Comparison of ENCODE assay signal across 10 cellular contexts in the genomic region with DNA sequence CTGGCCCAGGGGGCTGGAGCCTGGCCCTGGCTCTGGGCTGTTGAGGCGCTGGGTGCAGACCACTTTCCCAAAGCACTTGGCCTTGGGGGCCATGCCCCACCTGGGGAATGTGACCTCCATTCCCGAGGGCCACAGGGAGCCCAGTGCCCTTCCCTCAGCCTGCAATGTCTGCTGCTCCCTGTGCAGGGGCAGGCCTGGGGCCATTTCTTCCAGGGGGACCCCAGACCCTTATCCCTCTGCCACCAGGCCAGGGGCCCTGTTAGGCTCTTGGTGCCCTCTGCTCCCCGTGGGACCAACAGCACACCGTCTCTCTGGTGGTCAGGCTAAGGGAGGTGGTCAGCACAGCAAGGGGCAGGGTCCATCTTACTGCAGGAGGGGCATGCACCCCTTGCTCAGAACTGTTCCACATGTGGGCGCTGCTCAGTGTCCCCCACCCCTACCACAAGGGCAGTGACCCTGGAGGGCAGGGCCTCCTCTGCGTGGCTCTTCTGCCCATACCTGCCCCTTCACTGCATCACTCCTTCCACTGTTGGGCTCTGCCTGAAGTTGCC. TPM values are rescaled to one million over a fixed set of nuclear protein-coding genes. Genes with fewer than 3 reads are reported as not detected.
DNase-seq lines count a peak whose midpoint lies in the region; ATAC-seq and TF ChIP-seq lines count a peak whose summit lies in the region.
"Had no signal": no experiment of that assay in that cellular context is flagged by ENCODE, and none has a peak within 500 bp of the region (broad histone marks: within the 10 kb centered on the region; RNA-seq: fewer than 3 reads in every experiment).

No MANE protein-coding gene starts in this region.

- H3K9me3 Mint-ChIP-seq in natural killer cell: no peaks in the 10 kb centered on the region
- H3K9me3 Mint-ChIP-seq in natural killer cell treated with Interleukin-12 subunit alpha and Interleukin-12 subunit beta and Interleukin-15 and Interleukin-18, amount 100 ng/mL, for 72 hours: no peaks in the 10 kb centered on the region
- H3K9me3 Mint-ChIP-seq in chondrocyte (ENCODE audit: low read depth): no peaks in the 10 kb centered on the region
- no peaks in the 10 kb centered on the region for H3K9me3 Mint-ChIP-seq in naive thymus-derived CD4-positive, alpha-beta T cell
- no peaks in the 10 kb centered on the region for H3K9me3 Mint-ChIP-seq in activated T-cell treated with anti-CD3 and anti-CD28 coated beads, Interleukin-2, amount 50 U/mL, for 72 hours

- no peaks in the 10 kb centered on the region for H3K9me3 ChIP-seq in naive thymus-derived CD4-positive, alpha-beta T cell (ENCODE audit: control insufficient read depth in 2 of 3, low read length in 3 of 3)

- intact Hi-C loops in natural killer cell (cut with micrococcal nuclease): no loop called here
- intact Hi-C loops in naive thymus-derived CD4-positive, alpha-beta T cell (cut with micrococcal nuclease): no loop called here

- H3K4me3 Mint-ChIP-seq in natural killer cell (peak overlapping the region; percentile 13), chondrocyte (ENCODE audit: unreplicated experiment) (no peak overlapping the region)
- H3K4me3 Mint-ChIP-seq in natural killer cell treated with Interleukin-12 subunit alpha and Interleukin-12 subunit beta and Interleukin-15 and Interleukin-18, amount 100 ng/mL, for 72 hours: no peak overlapping the region
- H3K4me3 Mint-ChIP-seq in naive thymus-derived CD4-positive, alpha-beta T cell: peak overlapping the region in 4 of 10 donors; percentile 14 to 78 (median 44)
- H3K4me3 Mint-ChIP-seq in activated T-cell treated with anti-CD3 and anti-CD28 coated beads, Interleukin-2, amount 50 U/mL, for 72 hours: peak overlapping the region in 1 of 2 donors; percentile 59

- H3K36me3 Mint-ChIP-seq in natural killer cell: no peaks in the 10 kb centered on the region
- H3K36me3 Mint-ChIP-seq in natural killer cell treated with Interleukin-12 subunit alpha and Interleukin-12 subunit beta and Interleukin-15 and Interleukin-18, amount 100 ng/mL, for 72 hours: no peaks in the 10 kb centered on the region
- no peaks in the 10 kb centered on the region for H3K36me3 Mint-ChIP-seq in chondrocyte (ENCODE audit: low read depth)
- H3K36me3 Mint-ChIP-seq in naive thymus-derived CD4-positive, alpha-beta T cell: no peaks in the 10 kb centered on the region
- no peaks in the 10 kb centered on the region for H3K36me3 Mint-ChIP-seq in activated T-cell treated with anti-CD3 and anti-CD28 coated beads, Interleukin-2, amount 50 U/mL, for 72 hours (ENCODE audit: insufficient read depth in 2 of 2)

- ATAC-seq in natural killer cell (no peak), HG03025 (IDR thresholded peaks at IDR 0.05; ENCODE audit: low FRiP score, unreplicated experiment) (no peak)
- ATAC-seq in natural killer cell treated with Interleukin-12 subunit alpha and Interleukin-12 subunit beta and Interleukin-15 and Interleukin-18, amount 100 ng/mL, for 72 hours: no peak
- no peak for ATAC-seq in naive thymus-derived CD4-positive, alpha-beta T cell
- ATAC-seq in activated T-cell treated with anti-CD3 and anti-CD28 coated beads, Interleukin-2, amount 50 U/mL, for 72 hours (replicated peaks in 1 of 2): no peak

- H3K4me3 ChIP-seq in naive thymus-derived CD4-positive, alpha-beta T cell (ENCODE audit: low read length): no peak overlapping the region

- H3K27me3 ChIP-seq in naive thymus-derived CD4-positive, alpha-beta T cell (ENCODE audit: control insufficient read depth in 2 of 2, insufficient read depth in 2 of 2, low read length in 2 of 2): no peaks in the 10 kb centered on the region

- H3K27me3 Mint-ChIP-seq in natural killer cell (ENCODE audit: low read depth in 2 of 2): no peaks in the 10 kb centered on the region
- H3K27me3 Mint-ChIP-seq in natural killer cell treated with Interleukin-12 subunit alpha and Interleukin-12 subunit beta and Interleukin-15 and Interleukin-18, amount 100 ng/mL, for 72 hours: no peaks in the 10 kb centered on the region
- no peaks in the 10 kb centered on the region for H3K27me3 Mint-ChIP-seq in chondrocyte (ENCODE audit: low read depth)
- H3K27me3 Mint-ChIP-seq in naive thymus-derived CD4-positive, alpha-beta T cell: peaks cover 0 to 4% (median 0%) of the 10 kb centered on the region in 5 donors
- H3K27me3 Mint-ChIP-seq in activated T-cell treated with anti-CD3 and anti-CD28 coated beads, Interleukin-2, amount 50 U/mL, for 72 hours (ENCODE audit: low read depth): no peaks in the 10 kb centered on the region
- H3K27me3 Mint-ChIP-seq: activated CD4-positive, alpha-beta T cell treated with anti-CD3 and anti-CD28 coated beads for 36 hours had no signal

- CTCF ChIA-PET in naive thymus-derived CD4-positive, alpha-beta T cell (lab: Charles Lee): no interaction called here

- H3K4me1 ChIP-seq in naive thymus-derived CD4-positive, alpha-beta T cell (ENCODE audit: control insufficient read depth in 2 of 2, insufficient read depth in 2 of 2, low read length in 2 of 2): peaks cover 7 to 16% of the 10 kb centered on the region in 2 donors
- H3K4me1 ChIP-seq: foreskin keratinocyte had no signal

- no peak for DNase-seq in natural killer cell
- no peak for DNase-seq in natural killer cell treated with Interleukin-12 subunit alpha and Interleukin-12 subunit beta and Interleukin-15 and Interleukin-18, amount 100 ng/mL, for 72 hours (ENCODE audit: low spot score)
- DNase-seq in chondrocyte (ENCODE audit: low spot score): peak; percentile 81
- no peak for DNase-seq in naive thymus-derived CD4-positive, alpha-beta T cell
- DNase-seq in RPMI8226: no peak
- no peak for DNase-seq in activated T-cell treated with anti-CD3 and anti-CD28 coated beads, Interleukin-2, amount 50 U/mL, for 72 hours
- no peak for DNase-seq in NCI-H2196 (lab: John Stamatoyannopoulos, UW; ENCODE audit: unreplicated experiment)

- peak overlapping the region; percentile 56 for H3K27ac ChIP-seq in naive thymus-derived CD4-positive, alpha-beta T cell (ENCODE audit: low read depth, low read length)
- H3K27ac ChIP-seq: foreskin keratinocyte had no signal

- POLR2A ChIA-PET in naive thymus-derived CD4-positive, alpha-beta T cell (lab: Charles Lee): interaction anchor here (1.0 to 1.1 kb wide), 2 partner anchors 10 to 12 kb away, joined by 3 read pairs; no protein-coding TSS in a partner anchor

- peak overlapping the region in 1 of 2 donors; percentile 44 for H3K27ac Mint-ChIP-seq in natural killer cell
- no peak overlapping the region for H3K27ac Mint-ChIP-seq in natural killer cell treated with Interleukin-12 subunit alpha and Interleukin-12 subunit beta and Interleukin-15 and Interleukin-18, amount 100 ng/mL, for 72 hours
- H3K27ac Mint-ChIP-seq in chondrocyte (ENCODE audit: unreplicated experiment): no peak overlapping the region
- H3K27ac Mint-ChIP-seq in naive thymus-derived CD4-positive, alpha-beta T cell: peak overlapping the region in 6 of 9 donors; percentile 13 to 81 (median 54)
- no peak overlapping the region for H3K27ac Mint-ChIP-seq in activated T-cell treated with anti-CD3 and anti-CD28 coated beads, Interleukin-2, amount 50 U/mL, for 72 hours
- H3K27ac Mint-ChIP-seq: activated CD4-positive, alpha-beta T cell treated with anti-CD3 and anti-CD28 coated beads for 36 hours had no signal

- H3K4me1 Mint-ChIP-seq in natural killer cell: peaks cover 0 to 7% of the 10 kb centered on the region in 2 donors
- peaks cover 0 to 6% of the 10 kb centered on the region in 2 donors for H3K4me1 Mint-ChIP-seq in natural killer cell treated with Interleukin-12 subunit alpha and Interleukin-12 subunit beta and Interleukin-15 and Interleukin-18, amount 100 ng/mL, for 72 hours (ENCODE audit: low read depth in 2 of 2)
- H3K4me1 Mint-ChIP-seq in chondrocyte (ENCODE audit: low read depth): peaks cover 3% of the 10 kb centered on the region
- H3K4me1 Mint-ChIP-seq in naive thymus-derived CD4-positive, alpha-beta T cell: peaks cover 0 to 7% (median 0%) of the 10 kb centered on the region in 7 donors
- peaks cover 5% of the 10 kb centered on the region for H3K4me1 Mint-ChIP-seq in activated T-cell treated with anti-CD3 and anti-CD28 coated beads, Interleukin-2, amount 50 U/mL, for 72 hours (ENCODE audit: low read depth)

- TF ChIP-seq CTCF in natural killer cell (IDR thresholded peaks at IDR 0.05) (no peak), chondrocyte (IDR thresholded peaks at IDR 0.05) (no peak)

- no peaks in the 10 kb centered on the region for H3K36me3 ChIP-seq in naive thymus-derived CD4-positive, alpha-beta T cell (ENCODE audit: control insufficient read depth in 2 of 3, insufficient read depth in 3 of 3, low read length in 3 of 3)

RNA-seq across cellular contexts. Expression of a gene that starts 1.1 kb away (rescaled TPM):
- total RNA-seq in natural killer cell (under 1 TPM in 1 of 3 donors, not detected in 2; 0.41 TPM), chondrocyte (0.67 to 0.90 TPM (median 0.68 TPM) in 3 replicates)
- total RNA-seq in natural killer cell treated with Interleukin-12 subunit alpha and Interleukin-12 subunit beta and Interleukin-15 and Interleukin-18, amount 100 ng/mL, for 72 hours: under 1 TPM in 1 of 2 donors, not detected in 1; 0.43 TPM
- 1 to 10 TPM in 1 of 5 experiments, not detected in 4; 1.1 TPM for total RNA-seq in naive thymus-derived CD4-positive, alpha-beta T cell
- under 1 TPM in 1 of 2 donors, not detected in 1; 0.45 TPM for polyA plus RNA-seq in naive thymus-derived CD4-positive, alpha-beta T cell
- total RNA-seq in activated T-cell treated with anti-CD3 and anti-CD28 coated beads, Interleukin-2, amount 50 U/mL, for 72 hours: 1 to 10 TPM in 1 of 2 donors, under 1 TPM in 1; 0.88 to 1.0 TPM

RNA-seq across cellular contexts. Expression of a gene that starts 5.1 kb away (rescaled TPM):
- total RNA-seq in natural killer cell: 1 to 10 TPM; 2.1 to 3.9 (median 2.9) TPM
- 1 to 10 TPM in 1 of 2 donors, under 1 TPM in 1; 1.00 to 1.2 TPM for total RNA-seq in natural killer cell treated with Interleukin-12 subunit alpha and Interleukin-12 subunit beta and Interleukin-15 and Interleukin-18, amount 100 ng/mL, for 72 hours
- total RNA-seq in chondrocyte: 2.1 to 2.3 TPM (median 2.1 TPM) in 3 replicates
- total RNA-seq in naive thymus-derived CD4-positive, alpha-beta T cell: 1 to 10 TPM in 3 of 5 experiments, under 1 TPM in 1, not detected in 1; 0.94 to 2.5 (median 1.4) TPM
- polyA plus RNA-seq in naive thymus-derived CD4-positive, alpha-beta T cell: not detected
- total RNA-seq in activated T-cell treated with anti-CD3 and anti-CD28 coated beads, Interleukin-2, amount 50 U/mL, for 72 hours: 1 to 10 TPM; 1.8 TPM
- total RNA-seq: foreskin keratinocyte had no signal

RNA-seq across cellular contexts. Expression of a gene that starts 29.2 kb away (rescaled TPM):
- total RNA-seq in natural killer cell (100 to 1,000 TPM; 285 to 304 (median 289) TPM), chondrocyte (419 to 543 TPM (median 538 TPM) in 3 replicates)
- total RNA-seq in natural killer cell treated with Interleukin-12 subunit alpha and Interleukin-12 subunit beta and Interleukin-15 and Interleukin-18, amount 100 ng/mL, for 72 hours: 100 to 1,000 TPM; 361 to 446 TPM
- 100 to 1,000 TPM; 170 to 358 (median 246) TPM for total RNA-seq in naive thymus-derived CD4-positive, alpha-beta T cell
- polyA plus RNA-seq in naive thymus-derived CD4-positive, alpha-beta T cell: 10 to 100 TPM; 48.1 to 62.3 TPM
- total RNA-seq in activated T-cell treated with anti-CD3 and anti-CD28 coated beads, Interleukin-2, amount 50 U/mL, for 72 hours: 100 to 1,000 TPM; 350 to 418 TPM

Comparison
In these comparisons a context has a peak if more than half of its experiments do, and no peak if none do; other contexts are left out.
1. H3K27ac Mint-ChIP-seq: peak in naive thymus-derived CD4-positive, alpha-beta T cell (6 of 9); none in natural killer cell treated with Interleukin-12 subunit alpha and Interleukin-12 subunit beta and Interleukin-15 and Interleukin-18, amount 100 ng/mL, for 72 hours (0 of 2), chondrocyte (single experiment) and activated T-cell treated with anti-CD3 and anti-CD28 coated beads, Interleukin-2, amount 50 U/mL, for 72 hours (single experiment).